In genomic region chr19:3623716-3624115, GRCh38 we compare ENCODE assay signal across 1 cellular context.
A peak's percentile ranks its signal among the peaks of the same experiment; 100 is the strongest.
TF ChIP-seq lines count a peak whose summit lies in the region.

No MANE protein-coding gene starts in this region.

TF ChIP-seq in K562, 482 proteins besides CTCF, POLR2A, EP300 and RAD21:
- TF ChIP-seq CHAMP1 (IDR thresholded peaks at IDR 0.05) (no peak), RBFOX2 (IDR thresholded peaks at IDR 0.05; ENCODE audit: low read depth, low read length) (peak; percentile 57; the same call in 1 of the 2 replicates), ZBTB33 (CRISPR knock-in tag; IDR thresholded peaks at IDR 0.05) (peak; percentile 56; the same call in 1 of the 2 replicates)
